10 cellular contexts compared by ENCODE assay signal in the genomic region with DNA sequence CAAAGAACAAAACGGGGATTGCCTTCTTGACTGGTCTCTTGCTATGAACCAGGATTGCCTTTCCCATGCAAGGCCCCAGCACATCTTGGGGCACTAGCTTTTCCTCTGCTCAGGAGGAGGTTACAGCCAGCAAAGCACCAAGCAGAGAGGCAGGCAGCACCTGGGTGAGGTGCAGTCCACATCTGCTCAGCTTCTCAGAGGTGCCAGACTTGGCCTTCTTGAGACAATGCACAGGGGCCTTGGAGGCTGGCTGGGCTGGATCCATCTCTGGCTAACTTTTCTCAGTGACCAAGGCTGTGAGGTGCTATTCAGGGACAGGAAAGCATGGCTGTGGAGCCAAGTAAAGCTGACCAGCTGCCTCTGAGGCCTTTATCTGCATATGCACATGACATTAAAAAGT.
"Had no signal": no experiment of that assay in that cellular context is flagged by ENCODE, and none has a peak within 500 bp of the region (broad histone marks: within the 10 kb centered on the region; RNA-seq: fewer than 3 reads in every experiment).

No MANE protein-coding gene starts in this region.

- DNase-seq: GM23248, GOT3, H7, HCEC 1CT, HFFc6 had no signal

- H3K27ac ChIP-seq: GM23248 had no signal

- H3K36me3 ChIP-seq: HAP-1 had no signal

- H3K9me3 ChIP-seq: HAP-1 had no signal

- H3K4me1 Mint-ChIP-seq: GM23338 had no signal

- ATAC-seq: GM23338, HCT116 had no signal

- H3K4me2 ChIP-seq: GM23338 had no signal

- H3K4me3 Mint-ChIP-seq: GM23338, HFFc6 had no signal

- H3K9me3 Mint-ChIP-seq: GM23338, HFFc6 had no signal

- FAIRE-seq: H1, H54 had no signal

- H3K9ac ChIP-seq: GM23248 had no signal

- H3K4me3 ChIP-seq: GM23248, GM23338, HAP-1 had no signal

- H2AFZ ChIP-seq: GM23248, GM23338 had no signal

- H3K27ac Mint-ChIP-seq: GM23338, HFFc6 had no signal

- H3K4me1 ChIP-seq: HAP-1 had no signal
